In the genomic region with DNA sequence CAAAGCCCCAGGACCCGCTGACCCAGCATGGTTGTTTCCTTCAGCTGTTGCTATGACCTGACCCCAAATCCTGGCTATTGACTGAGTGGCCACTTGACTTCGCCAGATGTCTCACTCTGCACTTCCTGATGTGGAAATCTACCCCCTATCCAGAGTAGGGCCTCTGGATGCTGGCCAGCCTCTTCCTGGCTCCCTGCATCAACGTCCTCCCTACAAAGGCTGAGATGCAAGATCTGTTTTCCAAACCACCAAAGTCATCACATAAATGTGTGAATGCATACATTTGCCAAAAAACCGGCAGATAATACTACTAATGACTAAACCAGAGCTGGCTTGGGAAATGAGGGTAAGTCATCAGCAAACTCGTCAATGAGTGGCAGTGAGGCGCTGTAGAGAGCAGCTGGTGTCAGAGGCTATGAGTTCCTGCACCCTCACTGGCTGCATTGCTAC, we compare ENCODE assay signal across 12 cellular contexts.
DNase-seq lines count a peak whose midpoint lies in the region; ATAC-seq and TF ChIP-seq lines count a peak whose summit lies in the region.
"Had no signal": no experiment of that assay in that cellular context is flagged by ENCODE, and none has a peak within 500 bp of the region (broad histone marks: within the 10 kb centered on the region; RNA-seq: fewer than 3 reads in every experiment).

No MANE protein-coding gene starts in this region.

- in situ Hi-C loops in ACHN (cut with HindIII; ENCODE audit: low pct_ligation_motif_present, low pct_unique_long_range_greater_than_20kb, low sequenced_read_pairs): no loop called here

- ATAC-seq in body of pancreas: peak; percentile 70
- ATAC-seq in left colon: no peak
- ATAC-seq in GM21528 (IDR thresholded peaks at IDR 0.05; ENCODE audit: low FRiP score, unreplicated experiment): no peak
- ATAC-seq: stimulated activated naive CD8-positive, alpha-beta T cell treated with anti-CD3 and anti-CD28 coated beads, Interleukin-15, Interleukin-2, amounts not matched to agents 100 U/mL and 50 U/mL, for 24 hours had no signal

- TF ChIP-seq CTCF in body of pancreas (IDR thresholded peaks at IDR 0.05) (no peak), thyroid gland (IDR thresholded peaks at IDR 0.05) (no peak)

- TF ChIP-seq POLR2A in body of pancreas (IDR thresholded peaks at IDR 0.05) (no peak), thyroid gland (IDR thresholded peaks at IDR 0.05) (no peak)

- intact Hi-C loops in body of pancreas (cut with DNase I) (no loop called here), left colon (cut with DNase I, micrococcal nuclease) (no loop called here), thyroid gland (cut with DNase I) (no loop called here)

- H3K4me1 ChIP-seq in body of pancreas (no peaks in the 10 kb centered on the region), thyroid gland (no peaks in the 10 kb centered on the region)

- WGBS in body of pancreas, 2 donors: 45 to 58% methylated on average over 6 of the region's 6 CpGs
- 54 to 66% methylated on average over 5 to 6 of the region's 6 CpGs for WGBS in thyroid gland, 2 donors

- DNase-seq in HT1080 (ENCODE audit: low read depth): peak; percentile 58
- DNase-seq in body of pancreas: peak; percentile 34 to 69 (median 56)
- DNase-seq in left colon: peak; percentile 51
- peak; percentile 39 to 40 for DNase-seq in thyroid gland
- no peak for DNase-seq in activated T-cell treated with anti-CD3 and anti-CD28 coated beads, Interleukin-2, amount 50 U/mL, for 48 hours
- no peak for DNase-seq in ACHN
- DNase-seq in CD1c-positive myeloid dendritic cell (ENCODE audit: extremely low spot score): no peak
- DNase-seq: activated effector memory CD4-positive, alpha-beta T cell treated with Interleukin-2 at 50 U/mL for 16 hours; NK-92 treated with Interleukin-12 subunit alpha and Interleukin-12 subunit beta, amount 100 ng/mL, for 24 hours; stimulated activated naive CD8-positive, alpha-beta T cell treated with anti-CD3 and anti-CD28 coated beads, Interleukin-15, Interleukin-2, amounts not matched to agents 100 U/mL and 50 U/mL, for 24 hours had no signal

- H3K27ac ChIP-seq in body of pancreas (no peak overlapping the region), thyroid gland (no peak overlapping the region)
- H3K27ac ChIP-seq: VCaP had no signal

- H3K4me3 ChIP-seq in body of pancreas: no peak overlapping the region
- no peak overlapping the region for H3K4me3 ChIP-seq in thyroid gland (replicated peaks in 1 of 3)

- H3K9me3 ChIP-seq in body of pancreas: no peaks in the 10 kb centered on the region
- no peaks in the 10 kb centered on the region for H3K9me3 ChIP-seq in thyroid gland

- no peaks in the 10 kb centered on the region for H3K36me3 ChIP-seq in body of pancreas (replicated peaks in 1 of 2; ENCODE audit: insufficient read depth in 1 of 2, low read depth in 2 of 2)
- H3K36me3 ChIP-seq in thyroid gland: no peaks in the 10 kb centered on the region

- H3K27me3 ChIP-seq in body of pancreas: no peaks in the 10 kb centered on the region
- H3K27me3 ChIP-seq in thyroid gland: no peaks in the 10 kb centered on the region

Comparison
In these comparisons a context has a peak if more than half of its experiments do, and no peak if none do; other contexts are left out.
1. DNase-seq: peak in HT1080 (single experiment), body of pancreas (4 of 4), left colon (2 of 2) and thyroid gland (2 of 2); none in activated T-cell treated with anti-CD3 and anti-CD28 coated beads, Interleukin-2, amount 50 U/mL, for 48 hours (0 of 2), ACHN (single experiment) and CD1c-positive myeloid dendritic cell (single experiment).